1 cellular context compared by ENCODE assay signal in the genomic region with DNA sequence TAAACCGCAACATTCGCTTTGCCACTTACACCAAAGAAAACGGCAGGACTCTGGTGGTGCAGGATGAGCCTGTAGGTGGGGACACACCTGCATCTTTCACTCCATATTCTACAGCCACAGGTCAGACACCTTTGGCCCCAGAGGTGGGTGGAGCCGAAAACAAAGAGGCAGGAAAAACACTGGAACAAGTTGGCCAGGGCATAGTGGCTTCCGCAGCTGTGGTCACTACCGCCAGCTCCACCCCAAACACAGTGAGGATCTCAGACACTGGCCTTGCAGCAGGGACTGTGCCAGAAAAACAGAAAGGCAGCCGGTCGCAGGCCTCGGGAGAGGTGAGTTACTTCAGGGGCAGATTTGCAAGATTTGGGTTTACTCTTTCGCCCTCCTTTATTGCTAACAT.
TF ChIP-seq lines count a peak whose summit lies in the region.

No MANE protein-coding gene starts in this region.

TF ChIP-seq in HepG2, 621 proteins besides CTCF, POLR2A, EP300 and RAD21:
- no peak for TF ChIP-seq KLF15 (CRISPR knock-in tag; IDR thresholded peaks at IDR 0.05; ENCODE audit: borderline replicate concordance)
- 0 out of 2 replicates have a peak, but pooled peaks have one; percentile 48 for TF ChIP-seq ZBTB38 (CRISPR knock-in tag; IDR thresholded peaks at IDR 0.05)
- TF ChIP-seq, protein P1, sequence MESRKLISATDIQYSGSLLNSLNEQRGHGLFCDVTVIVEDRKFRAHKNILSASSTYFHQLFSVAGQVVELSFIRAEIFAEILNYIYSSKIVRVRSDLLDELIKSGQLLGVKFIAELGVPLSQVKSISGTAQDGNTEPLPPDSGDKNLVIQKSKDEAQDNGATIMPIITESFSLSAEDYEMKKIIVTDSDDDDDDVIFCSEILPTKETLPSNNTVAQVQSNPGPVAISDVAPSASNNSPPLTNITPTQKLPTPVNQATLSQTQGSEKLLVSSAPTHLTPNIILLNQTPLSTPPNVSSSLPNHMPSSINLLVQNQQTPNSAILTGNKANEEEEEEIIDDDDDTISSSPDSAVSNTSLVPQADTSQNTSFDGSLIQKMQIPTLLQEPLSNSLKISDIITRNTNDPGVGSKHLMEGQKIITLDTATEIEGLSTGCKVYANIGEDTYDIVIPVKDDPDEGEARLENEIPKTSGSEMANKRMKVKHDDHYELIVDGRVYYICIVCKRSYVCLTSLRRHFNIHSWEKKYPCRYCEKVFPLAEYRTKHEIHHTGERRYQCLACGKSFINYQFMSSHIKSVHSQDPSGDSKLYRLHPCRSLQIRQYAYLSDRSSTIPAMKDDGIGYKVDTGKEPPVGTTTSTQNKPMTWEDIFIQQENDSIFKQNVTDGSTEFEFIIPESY (CRISPR knock-in tag; IDR thresholded peaks at IDR 0.05) = peak; percentile 72; the same call in 1 of the 2 replicates
- TF ChIP-seq ZNF224 (CRISPR knock-in tag; IDR thresholded peaks at IDR 0.05) = no peak
- TF ChIP-seq, protein P2, sequence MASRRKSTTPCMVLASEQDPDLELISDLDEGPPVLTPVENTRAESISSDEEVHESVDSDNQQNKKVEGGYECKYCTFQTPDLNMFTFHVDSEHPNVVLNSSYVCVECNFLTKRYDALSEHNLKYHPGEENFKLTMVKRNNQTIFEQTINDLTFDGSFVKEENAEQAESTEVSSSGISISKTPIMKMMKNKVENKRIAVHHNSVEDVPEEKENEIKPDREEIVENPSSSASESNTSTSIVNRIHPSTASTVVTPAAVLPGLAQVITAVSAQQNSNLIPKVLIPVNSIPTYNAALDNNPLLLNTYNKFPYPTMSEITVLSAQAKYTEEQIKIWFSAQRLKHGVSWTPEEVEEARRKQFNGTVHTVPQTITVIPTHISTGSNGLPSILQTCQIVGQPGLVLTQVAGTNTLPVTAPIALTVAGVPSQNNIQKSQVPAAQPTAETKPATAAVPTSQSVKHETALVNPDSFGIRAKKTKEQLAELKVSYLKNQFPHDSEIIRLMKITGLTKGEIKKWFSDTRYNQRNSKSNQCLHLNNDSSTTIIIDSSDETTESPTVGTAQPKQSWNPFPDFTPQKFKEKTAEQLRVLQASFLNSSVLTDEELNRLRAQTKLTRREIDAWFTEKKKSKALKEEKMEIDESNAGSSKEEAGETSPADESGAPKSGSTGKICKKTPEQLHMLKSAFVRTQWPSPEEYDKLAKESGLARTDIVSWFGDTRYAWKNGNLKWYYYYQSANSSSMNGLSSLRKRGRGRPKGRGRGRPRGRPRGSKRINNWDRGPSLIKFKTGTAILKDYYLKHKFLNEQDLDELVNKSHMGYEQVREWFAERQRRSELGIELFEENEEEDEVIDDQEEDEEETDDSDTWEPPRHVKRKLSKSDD (CRISPR knock-in tag; IDR thresholded peaks at IDR 0.05; ENCODE audit: low read depth) = no peak
